In genomic region chr3:184175506-184175905, GRCh38 we compare ENCODE assay signal across 8 cellular contexts. TPM values are rescaled to one million over a fixed set of nuclear protein-coding genes. Genes with fewer than 3 reads are reported as not detected.
A peak's percentile ranks its signal among the peaks of the same experiment; 100 is the strongest.
DNase-seq lines count a peak whose midpoint lies in the region; ATAC-seq lines count a peak whose summit lies in the region.

No MANE protein-coding gene starts in this region.

- H3K27ac Mint-ChIP-seq in activated naive CD4-positive, alpha-beta T cell treated with anti-CD3 and anti-CD28 coated beads, Interleukin-2, amount 50 U/mL, for 72 hours = peak overlapping the region; percentile 95 to 96
- H3K27ac Mint-ChIP-seq in stimulated activated naive CD8-positive, alpha-beta T cell treated with anti-CD3 and anti-CD28 coated beads, Interleukin-15, amount 100 ng/mL, for 72 hours = peak overlapping the region; percentile 79 to 82

- H3K27me3 Mint-ChIP-seq in stimulated activated naive CD8-positive, alpha-beta T cell treated with anti-CD3 and anti-CD28 coated beads, Interleukin-15, amount 100 ng/mL, for 72 hours = no peaks in the 10 kb centered on the region

- DNase-seq in NCI-H748 (lab: John Stamatoyannopoulos, UW; ENCODE audit: unreplicated experiment) = peak; percentile 1
- DNase-seq in NCI-H748 treated with DMSO at 0.1 percent for 48 hours (lab: John Stamatoyannopoulos, UW) = no peak
- DNase-seq in activated naive CD4-positive, alpha-beta T cell treated with anti-CD3 and anti-CD28 coated beads, Interleukin-2, amount 50 U/mL, for 72 hours (ENCODE audit: low spot score in 2 of 2) = no peak
- no peak for DNase-seq in stimulated activated naive CD8-positive, alpha-beta T cell treated with anti-CD3 and anti-CD28 coated beads, Interleukin-15, amount 100 ng/mL, for 72 hours

- peaks cover 54% of the 10 kb centered on the region for H3K4me1 Mint-ChIP-seq in stimulated activated naive CD8-positive, alpha-beta T cell treated with anti-CD3 and anti-CD28 coated beads, Interleukin-15, amount 100 ng/mL, for 72 hours

- peak overlapping the region; percentile 92 to 98 for H3K4me3 Mint-ChIP-seq in stimulated activated naive CD8-positive, alpha-beta T cell treated with anti-CD3 and anti-CD28 coated beads, Interleukin-15, amount 100 ng/mL, for 72 hours

- ATAC-seq in activated naive CD4-positive, alpha-beta T cell treated with anti-CD3 and anti-CD28 coated beads, Interleukin-2, amount 50 U/mL, for 72 hours = no peak
- no peak for ATAC-seq in stimulated activated naive CD8-positive, alpha-beta T cell treated with anti-CD3 and anti-CD28 coated beads, Interleukin-15, amount 100 ng/mL, for 72 hours
- ATAC-seq in HG03196 (IDR thresholded peaks at IDR 0.05; ENCODE audit: unreplicated experiment) = no peak
- no peak for ATAC-seq in HG02840 (IDR thresholded peaks at IDR 0.05; ENCODE audit: low FRiP score, unreplicated experiment)
- ATAC-seq in HG02623 (IDR thresholded peaks at IDR 0.05; ENCODE audit: unreplicated experiment) = no peak

- peaks cover 17 to 27% of the 10 kb centered on the region in 2 donors for H3K36me3 Mint-ChIP-seq in activated naive CD4-positive, alpha-beta T cell treated with anti-CD3 and anti-CD28 coated beads, Interleukin-2, amount 50 U/mL, for 72 hours

- no peaks in the 10 kb centered on the region for H3K9me3 Mint-ChIP-seq in activated naive CD4-positive, alpha-beta T cell treated with anti-CD3 and anti-CD28 coated beads, Interleukin-2, amount 50 U/mL, for 72 hours
- no peaks in the 10 kb centered on the region for H3K9me3 Mint-ChIP-seq in stimulated activated naive CD8-positive, alpha-beta T cell treated with anti-CD3 and anti-CD28 coated beads, Interleukin-15, amount 100 ng/mL, for 72 hours

- H3K9me3 ChIP-seq in iPS-18c (ENCODE audit: control insufficient read depth, insufficient read depth, low read length) = no peaks in the 10 kb centered on the region

- peak overlapping the region; percentile 94 for H3K4me3 ChIP-seq in iPS-18c (ENCODE audit: insufficient read depth, low read depth, low read length)

RNA-seq across cellular contexts. Expression of gene AP2M1, which starts 0.9 kb away (rescaled TPM):
- 100 to 1,000 TPM; 207 to 288 TPM for total RNA-seq in activated naive CD4-positive, alpha-beta T cell treated with anti-CD3 and anti-CD28 coated beads, Interleukin-2, amount 50 U/mL, for 72 hours

RNA-seq across cellular contexts. Expression of gene ABCF3, which starts 10.5 kb away (rescaled TPM):
- 10 to 100 TPM; 76.6 to 81.3 TPM for total RNA-seq in activated naive CD4-positive, alpha-beta T cell treated with anti-CD3 and anti-CD28 coated beads, Interleukin-2, amount 50 U/mL, for 72 hours

RNA-seq across cellular contexts. Expression of gene DVL3, which starts 20.3 kb away (rescaled TPM):
- 10 to 100 TPM; 30.1 to 41.7 TPM for total RNA-seq in activated naive CD4-positive, alpha-beta T cell treated with anti-CD3 and anti-CD28 coated beads, Interleukin-2, amount 50 U/mL, for 72 hours

RNA-seq across cellular contexts. Expression of gene EIF2B5, which starts 40.3 kb away (rescaled TPM):
- total RNA-seq in activated naive CD4-positive, alpha-beta T cell treated with anti-CD3 and anti-CD28 coated beads, Interleukin-2, amount 50 U/mL, for 72 hours = 10 to 100 TPM; 48.6 to 56.1 TPM

RNA-seq across cellular contexts. Expression of gene VWA5B2, which starts 53.9 kb away (rescaled TPM):
- total RNA-seq in activated naive CD4-positive, alpha-beta T cell treated with anti-CD3 and anti-CD28 coated beads, Interleukin-2, amount 50 U/mL, for 72 hours = not detected
